ENCODE assay signal across 10 cellular contexts in the genomic region with DNA sequence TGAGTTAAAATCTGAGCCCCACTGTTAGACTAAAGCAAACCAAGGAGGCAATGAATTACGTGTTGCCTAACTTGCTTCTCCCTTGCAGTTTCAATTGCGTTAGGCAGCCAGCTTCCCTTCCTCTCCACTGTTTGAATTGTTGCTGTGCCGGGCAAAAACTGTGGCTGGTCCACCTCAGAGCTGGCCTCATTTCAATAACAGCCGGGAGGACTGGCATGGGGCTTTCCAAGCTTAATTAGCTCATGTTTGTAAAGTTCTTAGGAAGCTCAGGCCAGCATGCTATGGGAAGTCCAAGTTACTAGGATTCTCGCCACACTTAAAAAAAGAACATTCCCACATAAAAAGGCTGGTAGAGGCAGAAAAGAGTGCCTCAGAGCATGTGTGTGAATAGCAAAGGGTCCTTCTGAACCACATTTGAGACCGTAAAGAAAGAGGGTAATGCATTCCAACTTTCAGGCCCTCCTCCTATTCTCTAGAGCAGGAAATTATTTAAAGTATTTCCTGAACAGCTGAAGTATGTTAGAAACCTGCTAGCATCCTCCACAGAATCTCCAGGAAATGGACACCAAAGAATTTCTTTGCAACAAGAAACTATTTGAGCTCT.
DNase-seq lines count a peak whose midpoint lies in the region; ATAC-seq, FAIRE-seq and TF ChIP-seq lines count a peak whose summit lies in the region.
"Had no signal": no experiment of that assay in that cellular context is flagged by ENCODE, and none has a peak within 500 bp of the region (broad histone marks: within the 10 kb centered on the region; RNA-seq: fewer than 3 reads in every experiment).

No MANE protein-coding gene starts in this region.

- H3K27me3 ChIP-seq in colonic mucosa: no peaks in the 10 kb centered on the region
- no peaks in the 10 kb centered on the region for H3K27me3 ChIP-seq in HepG2 (ENCODE audit: control insufficient read depth in 1 of 2, insufficient read depth in 2 of 2, low read length in 2 of 2)
- no peaks in the 10 kb centered on the region for H3K27me3 ChIP-seq in subcutaneous abdominal adipose tissue (ENCODE audit: control insufficient read depth in 5 of 5, insufficient read depth in 4 of 5, low read length in 5 of 5)

- peak overlapping the region; percentile 44 for H3K27ac ChIP-seq in colonic mucosa
- H3K27ac ChIP-seq in HepG2 (ENCODE audit: extremely low read length, insufficient read depth, low read length): no peak overlapping the region
- H3K27ac ChIP-seq in subcutaneous abdominal adipose tissue (ENCODE audit: low read depth, low read length): peak overlapping the region; percentile 26

- POLR2A ChIA-PET in HepG2 (lab: Yijun Ruan, JAX): interaction anchor here (1.3 kb wide), 1 partner anchor 33 kb away, joined by 5 read pairs; no protein-coding TSS in a partner anchor

- ATAC-seq in HepG2: no peak
- ATAC-seq in HG02571 (IDR thresholded peaks at IDR 0.05; ENCODE audit: unreplicated experiment): no peak
- ATAC-seq in GM21717 (IDR thresholded peaks at IDR 0.05; ENCODE audit: unreplicated experiment): no peak
- ATAC-seq in HG03139 (IDR thresholded peaks at IDR 0.05; ENCODE audit: unreplicated experiment): no peak
- ATAC-seq: T-cell had no signal

- in situ Hi-C loops in HepG2 (cut with HindIII; ENCODE audit: extremely low pct_ligation_motif_present, low pct_unique_long_range_greater_than_20kb): no loop called here

- TF ChIP-seq RAD21 in HepG2 (CRISPR knock-in tag; IDR thresholded peaks at IDR 0.05): no peak

- CTCF ChIA-PET in HepG2 (lab: Yijun Ruan, JAX; ENCODE audit: low intra/inter-chr PET ratio, low total read pairs): no interaction called here

- H3K4me1 ChIP-seq in colonic mucosa (no peaks in the 10 kb centered on the region), HepG2 (ENCODE audit: insufficient read depth, low read length) (peaks cover 24% of the 10 kb centered on the region), subcutaneous abdominal adipose tissue (ENCODE audit: control insufficient read depth in 5 of 5, insufficient read depth in 5 of 5, low read length in 5 of 5) (peaks cover 11 to 29% (median 27%) of the 10 kb centered on the region in 5 donors)

- H3K36me3 ChIP-seq in colonic mucosa: no peaks in the 10 kb centered on the region
- no peaks in the 10 kb centered on the region for H3K36me3 ChIP-seq in HepG2 (replicated peaks in 1 of 2; ENCODE audit: control insufficient read depth in 1 of 2, insufficient read depth in 2 of 2, low read length in 2 of 2)
- H3K36me3 ChIP-seq in subcutaneous abdominal adipose tissue (ENCODE audit: control insufficient read depth in 5 of 5, insufficient read depth in 5 of 5, low read length in 5 of 5): no peaks in the 10 kb centered on the region

- DNase-seq in M059J (ENCODE audit: low read depth): peak; percentile 71
- no peak for DNase-seq in colonic mucosa
- DNase-seq in HepG2 (ENCODE audit: low spot score): no peak
- DNase-seq in NCI-H2107 treated with DMSO at 0.1 percent for 48 hours (lab: John Stamatoyannopoulos, UW; ENCODE audit: unreplicated experiment): no peak
- DNase-seq: MM.1S, T-cell had no signal

- no peak overlapping the region for H2AFZ ChIP-seq in HepG2 (ENCODE audit: low read length)

- no TSS peak for BruUV-seq in HepG2 (replicated peaks; lab: Mats Ljungman, UMichigan)

- WGBS in HepG2 (ENCODE audit: low lambda C conversion rate): 19% methylated on average over 6 of the region's 6 CpGs

- no peak for TF ChIP-seq EP300 in HepG2 (IDR thresholded peaks at IDR 0.05; ENCODE audit: low read depth in 2 of 2, low read length in 2 of 2)
- no peak for TF ChIP-seq EP300 in HepG2 (CRISPR knock-in tag; IDR thresholded peaks at IDR 0.05; ENCODE audit: borderline replicate concordance)

- intact Hi-C loops in colonic mucosa (cut with DNase I): no loop called here
- intact Hi-C loops in HepG2 (cut with micrococcal nuclease; ENCODE audit: unreplicated experiment): no loop called here

- H3K4me3 ChIP-seq in colonic mucosa: no peak overlapping the region
- no peak overlapping the region for H3K4me3 ChIP-seq in HepG2 (replicated peaks in 1 of 3; ENCODE audit: insufficient read depth in 1 of 3, low read depth in 2 of 3, low read length in 3 of 3)
- no peak overlapping the region for H3K4me3 ChIP-seq in subcutaneous abdominal adipose tissue (ENCODE audit: low read depth in 1 of 5, low read length in 5 of 5)

- no peaks in the 10 kb centered on the region for H3K79me2 ChIP-seq in HepG2 (ENCODE audit: insufficient read depth, low read length)

- no peak for TF ChIP-seq CTCF in colonic mucosa (IDR thresholded peaks at IDR 0.05)
- no peak for TF ChIP-seq CTCF in HepG2 (CRISPR knock-in tag; IDR thresholded peaks at IDR 0.05)

- H4K20me1 ChIP-seq in HepG2 (ENCODE audit: insufficient read depth, low read length): no peaks in the 10 kb centered on the region

- FAIRE-seq in HepG2 (lab: Jason Lieb, UNC): no peak

- no peak overlapping the region for H3K9ac ChIP-seq in colonic mucosa (ENCODE audit: low read depth in 2 of 2, low read length in 2 of 2)
- no peak overlapping the region for H3K9ac ChIP-seq in HepG2 (ENCODE audit: insufficient read depth, low read depth, low read length)
- H3K9ac ChIP-seq in subcutaneous abdominal adipose tissue (ENCODE audit: low read length in 5 of 5): no peak overlapping the region

- TF ChIP-seq POLR2A in HepG2 (IDR thresholded peaks at IDR 0.05; ENCODE audit: insufficient read depth in 1 of 2, low read depth in 2 of 2, low read length in 2 of 2): no peak

- H3K9me3 ChIP-seq in colonic mucosa (no peaks in the 10 kb centered on the region), HepG2 (ENCODE audit: low read length) (no peaks in the 10 kb centered on the region), subcutaneous abdominal adipose tissue (ENCODE audit: control insufficient read depth in 5 of 5, low read length in 5 of 5) (no peaks in the 10 kb centered on the region)

- peak overlapping the region; percentile 31 for H3K4me2 ChIP-seq in HepG2 (ENCODE audit: low read depth, low read length)

TF ChIP-seq in HepG2, 621 proteins besides CTCF, POLR2A, EP300 and RAD21:
- no peak for TF ChIP-seq TEAD2 (CRISPR knock-in tag; IDR thresholded peaks at IDR 0.05)
- no peak for TF ChIP-seq JDP2 (CRISPR knock-in tag; IDR thresholded peaks at IDR 0.05; ENCODE audit: borderline replicate concordance)
- no peak for TF ChIP-seq RCOR2 (CRISPR knock-in tag; IDR thresholded peaks at IDR 0.05)
- TF ChIP-seq, protein P1, sequence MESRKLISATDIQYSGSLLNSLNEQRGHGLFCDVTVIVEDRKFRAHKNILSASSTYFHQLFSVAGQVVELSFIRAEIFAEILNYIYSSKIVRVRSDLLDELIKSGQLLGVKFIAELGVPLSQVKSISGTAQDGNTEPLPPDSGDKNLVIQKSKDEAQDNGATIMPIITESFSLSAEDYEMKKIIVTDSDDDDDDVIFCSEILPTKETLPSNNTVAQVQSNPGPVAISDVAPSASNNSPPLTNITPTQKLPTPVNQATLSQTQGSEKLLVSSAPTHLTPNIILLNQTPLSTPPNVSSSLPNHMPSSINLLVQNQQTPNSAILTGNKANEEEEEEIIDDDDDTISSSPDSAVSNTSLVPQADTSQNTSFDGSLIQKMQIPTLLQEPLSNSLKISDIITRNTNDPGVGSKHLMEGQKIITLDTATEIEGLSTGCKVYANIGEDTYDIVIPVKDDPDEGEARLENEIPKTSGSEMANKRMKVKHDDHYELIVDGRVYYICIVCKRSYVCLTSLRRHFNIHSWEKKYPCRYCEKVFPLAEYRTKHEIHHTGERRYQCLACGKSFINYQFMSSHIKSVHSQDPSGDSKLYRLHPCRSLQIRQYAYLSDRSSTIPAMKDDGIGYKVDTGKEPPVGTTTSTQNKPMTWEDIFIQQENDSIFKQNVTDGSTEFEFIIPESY (CRISPR knock-in tag; IDR thresholded peaks at IDR 0.05): no peak
- TF ChIP-seq ATAD3A (CRISPR knock-in tag; IDR thresholded peaks at IDR 0.05): no peak
